In genomic region chr16:1093284-1094123, GRCh38 we compare ENCODE assay signal across 13 cellular contexts.
DNase-seq lines count a peak whose midpoint lies in the region; ATAC-seq lines count a peak whose summit lies in the region.
"Had no signal": no experiment of that assay in that cellular context is flagged by ENCODE, and none has a peak within 500 bp of the region (broad histone marks: within the 10 kb centered on the region; RNA-seq: fewer than 3 reads in every experiment).

No MANE protein-coding gene starts in this region.

- ATAC-seq in activated naive CD8-positive, alpha-beta T cell treated with anti-CD3 and anti-CD28 coated beads, Interleukin-2, amount 50 U/mL, for 24 hours = peak; percentile 49
- peak; percentile 60 for ATAC-seq in stimulated activated effector memory CD8-positive, alpha-beta T cell treated with anti-CD3 and anti-CD28 coated beads, Interleukin-12 subunit alpha, Interleukin-12 subunit beta, amount 100 ng/mL, for 72 hours
- ATAC-seq in HG03521 (IDR thresholded peaks at IDR 0.05; ENCODE audit: unreplicated experiment) = no peak
- ATAC-seq: left lobe of liver had no signal

- no peak overlapping the region for H3K27ac Mint-ChIP-seq in activated naive CD8-positive, alpha-beta T cell treated with anti-CD3 and anti-CD28 coated beads, Interleukin-2, amount 50 U/mL, for 24 hours
- no peak overlapping the region for H3K27ac Mint-ChIP-seq in stimulated activated effector memory CD8-positive, alpha-beta T cell treated with anti-CD3 and anti-CD28 coated beads, Interleukin-12 subunit alpha, Interleukin-12 subunit beta, amount 100 ng/mL, for 72 hours

- H3K27me3 Mint-ChIP-seq in activated naive CD8-positive, alpha-beta T cell treated with anti-CD3 and anti-CD28 coated beads, Interleukin-2, amount 50 U/mL, for 24 hours = no peaks in the 10 kb centered on the region

- DNase-seq in activated naive CD4-positive, alpha-beta T cell treated with Interleukin-2 at 50 U/mL for 16 hours = peak; percentile 9
- no peak for DNase-seq in activated naive CD4-positive, alpha-beta T cell (lab: John Stamatoyannopoulos, UW)
- DNase-seq in KBM-7 = peak; percentile 37
- peak; percentile 30 for DNase-seq in activated naive CD8-positive, alpha-beta T cell treated with anti-CD3 and anti-CD28 coated beads, Interleukin-2, amount 50 U/mL, for 24 hours
- no peak for DNase-seq in stimulated activated effector memory CD8-positive, alpha-beta T cell treated with anti-CD3 and anti-CD28 coated beads, Interleukin-12 subunit alpha, Interleukin-12 subunit beta, amount 100 ng/mL, for 72 hours (ENCODE audit: low spot score in 2 of 2)
- DNase-seq in NCI-H446 (lab: John Stamatoyannopoulos, UW) = no peak
- DNase-seq in SW 1271 (lab: John Stamatoyannopoulos, UW) = no peak
- DNase-seq: activated effector memory CD4-positive, alpha-beta T cell treated with Interleukin-2 at 50 U/mL for 16 hours; C1 segment of cervical spinal cord; NK-92 treated with Interleukin-12 subunit alpha and Interleukin-12 subunit beta, amount 100 ng/mL, for 24 hours; nucleus accumbens had no signal

- no peaks in the 10 kb centered on the region for H3K9me3 Mint-ChIP-seq in activated naive CD8-positive, alpha-beta T cell treated with anti-CD3 and anti-CD28 coated beads, Interleukin-2, amount 50 U/mL, for 24 hours
- no peaks in the 10 kb centered on the region for H3K9me3 Mint-ChIP-seq in stimulated activated effector memory CD8-positive, alpha-beta T cell treated with anti-CD3 and anti-CD28 coated beads, Interleukin-12 subunit alpha, Interleukin-12 subunit beta, amount 100 ng/mL, for 72 hours

- in situ Hi-C loops in KBM-7 (cut with MboI; ENCODE audit: low pct_unique_long_range_greater_than_20kb, low sequenced_read_pairs) = no loop called here

- H3K4me3 Mint-ChIP-seq in activated naive CD8-positive, alpha-beta T cell treated with anti-CD3 and anti-CD28 coated beads, Interleukin-2, amount 50 U/mL, for 24 hours = no peak overlapping the region
- H3K4me3 Mint-ChIP-seq in stimulated activated effector memory CD8-positive, alpha-beta T cell treated with anti-CD3 and anti-CD28 coated beads, Interleukin-12 subunit alpha, Interleukin-12 subunit beta, amount 100 ng/mL, for 72 hours = no peak overlapping the region

- no peaks in the 10 kb centered on the region for H3K36me3 Mint-ChIP-seq in activated naive CD8-positive, alpha-beta T cell treated with anti-CD3 and anti-CD28 coated beads, Interleukin-2, amount 50 U/mL, for 24 hours (ENCODE audit: low read depth)
- peaks cover 11% of the 10 kb centered on the region for H3K36me3 Mint-ChIP-seq in stimulated activated effector memory CD8-positive, alpha-beta T cell treated with anti-CD3 and anti-CD28 coated beads, Interleukin-12 subunit alpha, Interleukin-12 subunit beta, amount 100 ng/mL, for 72 hours

- H3K4me1 Mint-ChIP-seq in activated naive CD8-positive, alpha-beta T cell treated with anti-CD3 and anti-CD28 coated beads, Interleukin-2, amount 50 U/mL, for 24 hours = no peaks in the 10 kb centered on the region
- H3K4me1 Mint-ChIP-seq in stimulated activated effector memory CD8-positive, alpha-beta T cell treated with anti-CD3 and anti-CD28 coated beads, Interleukin-12 subunit alpha, Interleukin-12 subunit beta, amount 100 ng/mL, for 72 hours = peaks cover 5% of the 10 kb centered on the region

Comparison
In these comparisons a context has a peak if more than half of its experiments do, and no peak if none do; other contexts are left out.
1. DNase-seq: peak in activated naive CD4-positive, alpha-beta T cell treated with Interleukin-2 at 50 U/mL for 16 hours (single experiment), KBM-7 (single experiment) and activated naive CD8-positive, alpha-beta T cell treated with anti-CD3 and anti-CD28 coated beads, Interleukin-2, amount 50 U/mL, for 24 hours (single experiment); none in activated naive CD4-positive, alpha-beta T cell (0 of 4), stimulated activated effector memory CD8-positive, alpha-beta T cell treated with anti-CD3 and anti-CD28 coated beads, Interleukin-12 subunit alpha, Interleukin-12 subunit beta, amount 100 ng/mL, for 72 hours (0 of 2), NCI-H446 (0 of 2) and SW 1271 (0 of 2).